In the genomic region with DNA sequence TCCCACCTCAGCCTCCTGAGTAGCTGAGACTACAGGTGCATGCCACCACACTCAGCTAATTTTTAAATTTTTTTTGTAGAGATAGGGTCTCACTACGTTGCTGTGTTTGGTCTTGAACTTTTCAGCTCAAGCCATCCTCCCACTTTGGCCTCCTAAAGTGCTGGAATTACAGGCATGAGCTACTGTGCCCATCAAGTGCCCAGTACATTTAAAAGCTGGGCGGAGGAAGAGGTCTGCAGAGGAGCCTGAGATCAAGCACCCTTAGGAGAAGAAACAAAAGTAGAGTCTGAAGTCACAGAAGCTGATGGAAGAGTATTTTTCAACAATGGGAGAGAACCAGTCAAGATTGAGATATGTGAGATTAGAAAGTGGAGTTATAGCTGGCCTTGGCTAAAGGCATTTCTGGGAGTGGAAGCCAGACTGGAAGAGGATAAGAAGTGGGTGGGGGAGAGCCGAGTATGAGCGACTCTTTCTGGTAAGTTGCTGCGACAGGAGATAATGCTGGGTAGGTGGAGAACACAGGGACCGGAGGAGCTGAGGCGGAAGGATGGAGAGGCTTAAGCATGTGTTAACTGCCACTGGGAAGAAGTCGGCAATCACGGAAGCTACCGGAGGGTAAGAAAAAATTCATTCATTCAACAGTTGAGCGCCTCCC, we compare ENCODE assay signal across 8 cellular contexts. TPM values are rescaled to one million over a fixed set of nuclear protein-coding genes. Genes with fewer than 3 reads are reported as not detected.
DNase-seq lines count a peak whose midpoint lies in the region; ATAC-seq and TF ChIP-seq lines count a peak whose summit lies in the region.

No MANE protein-coding gene starts in this region.

- H3K4me1 ChIP-seq in BE2C (peaks cover 9% of the 10 kb centered on the region), fibroblast of lung (ENCODE audit: control insufficient read depth, extremely low read depth, insufficient read depth, low read length) (peaks cover 2% of the 10 kb centered on the region), prostate gland (replicated peaks) (peaks cover under 1% of the 10 kb centered on the region)

- ATAC-seq in GM21737 (IDR thresholded peaks at IDR 0.05; ENCODE audit: unreplicated experiment), result peak; percentile 28

- DNase-seq in BE2C (no peak), SW480 (ENCODE audit: low spot score) (peak; percentile 36), fibroblast of lung (ENCODE audit: low read depth in 2 of 2) (no peak), prostate gland (ENCODE audit: low spot score) (no peak), T-helper 9 cell (no peak), SHP77 treated with DMSO at 0.1 percent for 48 hours (lab: John Stamatoyannopoulos, UW) (no peak), putamen (ENCODE audit: low spot score) (no peak)

- H3K4me2 ChIP-seq in fibroblast of lung (ENCODE audit: extremely low read depth, insufficient read depth, low read length), result peak overlapping the region; percentile 87

- H3K79me2 ChIP-seq in fibroblast of lung (ENCODE audit: control insufficient read depth, insufficient read depth, low read length), result peaks cover 35% of the 10 kb centered on the region

- no peak for TF ChIP-seq POLR2A in prostate gland (IDR thresholded peaks at IDR 0.05)

- H3K27me3 ChIP-seq in BE2C, result no peaks in the 10 kb centered on the region
- no peaks in the 10 kb centered on the region for H3K27me3 ChIP-seq in fibroblast of lung (ENCODE audit: control insufficient read depth, insufficient read depth, low read length)
- H3K27me3 ChIP-seq in prostate gland (replicated peaks; ENCODE audit: insufficient read depth), result no peaks in the 10 kb centered on the region

- H4K20me1 ChIP-seq in fibroblast of lung (ENCODE audit: control insufficient read depth, extremely low read depth, insufficient read depth, low read length), result no peaks in the 10 kb centered on the region

- TF ChIP-seq CTCF in BE2C (IDR thresholded peaks at IDR 0.05; ENCODE audit: low read depth, low read length) (no peak), fibroblast of lung (conservative IDR thresholded peaks at IDR 0.05 in 1 of 2, IDR thresholded peaks at IDR 0.05 in 1 of 2; ENCODE audit: low read depth in 1 of 2, low read length in 2 of 2) (no peak), prostate gland (IDR thresholded peaks at IDR 0.05) (no peak)

- WGBS in prostate gland, result 14% methylated on average over 11 of the region's 11 CpGs

- H3K36me3 ChIP-seq in BE2C (peaks cover 22% of the 10 kb centered on the region), fibroblast of lung (ENCODE audit: control insufficient read depth, insufficient read depth, low read length) (no peaks in the 10 kb centered on the region), prostate gland (no peaks in the 10 kb centered on the region)

- H3K9me3 ChIP-seq in BE2C (no peaks in the 10 kb centered on the region), fibroblast of lung (ENCODE audit: control insufficient read depth, insufficient read depth, low read depth, low read length) (no peaks in the 10 kb centered on the region), prostate gland (no peaks in the 10 kb centered on the region)

- H3K4me3 ChIP-seq in BE2C (ENCODE audit: low read depth, low read length), result peak overlapping the region; percentile 87
- H3K4me3 ChIP-seq in fibroblast of lung (replicated peaks in 1 of 4; ENCODE audit: control extremely low read depth in 1 of 4, insufficient read depth in 1 of 4, low read depth in 3 of 4, low read length in 4 of 4), result peak overlapping the region; percentile 55 to 92 (median 69)
- H3K4me3 ChIP-seq in prostate gland, result peak overlapping the region; percentile 91 to 96

- intact Hi-C loops in prostate gland (cut with DNase I), result no loop called here

- H3K9ac ChIP-seq in fibroblast of lung (ENCODE audit: insufficient read depth, low read length), result peak overlapping the region; percentile 35

- peak overlapping the region; percentile 81 for H2AFZ ChIP-seq in fibroblast of lung (ENCODE audit: low read length)

- H3K27ac ChIP-seq in fibroblast of lung (ENCODE audit: insufficient read depth, low read length) (peak overlapping the region; percentile 69), prostate gland (peak overlapping the region; percentile 67 to 95)

RNA-seq across cellular contexts. Expression of a gene that starts 0.8 kb away (rescaled TPM):
- 26.8 TPM for polyA plus RNA-seq in BE2C (2012; ENCODE audit: insufficient read depth, insufficient read length, low read depth)
- total RNA-seq in fibroblast of lung (19.0 and 20.3 TPM in 2 replicates), prostate gland (10 to 100 TPM; 30.5 to 39.0 TPM)
- polyA plus RNA-seq in fibroblast of lung, result 24.6 and 30.6 TPM in 2 replicates
- polyA plus RNA-seq in fibroblast of lung (2012), result 16.1 and 19.2 TPM in 2 replicates
- 16.6 and 31.3 TPM in 2 replicates for polyA minus RNA-seq in fibroblast of lung (ENCODE audit: low replicate concordance)
